ENCODE assay signal across 28 cellular contexts in the genomic region with DNA sequence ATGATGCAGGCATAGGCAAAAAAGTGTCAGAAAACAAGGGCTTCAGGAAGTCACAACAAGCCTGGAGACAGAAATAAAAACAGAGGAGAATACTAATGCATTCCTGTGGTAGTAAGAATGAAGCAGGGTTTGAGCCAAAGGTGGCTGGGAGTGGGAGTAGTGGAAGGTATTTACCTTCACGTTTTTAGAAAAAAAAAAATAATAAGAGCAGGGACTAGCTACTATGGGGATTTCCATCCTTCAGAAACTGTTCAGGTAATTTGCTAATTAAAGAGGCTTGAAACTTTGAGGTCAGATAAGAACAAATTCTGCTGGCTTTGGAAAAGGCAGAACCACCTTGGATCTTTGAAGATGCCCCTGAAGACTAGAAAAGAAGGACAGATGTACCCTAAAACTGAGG. TPM values are rescaled to one million over a fixed set of nuclear protein-coding genes. Genes with fewer than 3 reads are reported as not detected.
DNase-seq lines count a peak whose midpoint lies in the region; ATAC-seq and TF ChIP-seq lines count a peak whose summit lies in the region.
"Had no signal": no experiment of that assay in that cellular context is flagged by ENCODE, and none has a peak within 500 bp of the region (broad histone marks: within the 10 kb centered on the region; RNA-seq: fewer than 3 reads in every experiment).

No MANE protein-coding gene starts in this region.

- intact Hi-C loops in PC-3 (cut with micrococcal nuclease) = no loop called here
- intact Hi-C loops in dendritic cell treated with granulocyte-macrophage colony-stimulating factor and Interleukin-4, amounts not matched to agents 40 ng/mL and 50 ng/mL, for 4 days (cut with micrococcal nuclease) = no loop called here

- H3K79me2 ChIP-seq in PC-3 (ENCODE audit: low read length) = no peaks in the 10 kb centered on the region
- H3K79me2 ChIP-seq: hepatocyte had no signal

- peak overlapping the region; percentile 7; the same call in 1 of the 2 replicates for H3K4me2 ChIP-seq in PC-3 (ENCODE audit: low read length)
- H3K4me2 ChIP-seq: A549, hepatocyte had no signal

- H3K4me3 Mint-ChIP-seq in activated T-cell treated with anti-CD3 and anti-CD28 coated beads, Interleukin-2, amount 50 U/mL, for 72 hours = peak overlapping the region in 1 of 2 donors; percentile 43
- H3K4me3 Mint-ChIP-seq in dendritic cell treated with granulocyte-macrophage colony-stimulating factor and Interleukin-4, amounts not matched to agents 40 ng/mL and 50 ng/mL, for 4 days = peak overlapping the region; percentile 53
- H3K4me3 Mint-ChIP-seq in stimulated activated effector memory CD8-positive, alpha-beta T cell treated with anti-CD3 and anti-CD28 coated beads, Interleukin-12 subunit alpha, Interleukin-12 subunit beta, amount 100 ng/mL, for 72 hours = no peak overlapping the region

- H3K36me3 ChIP-seq in PC-3 (ENCODE audit: low read depth, low read length) = no peaks in the 10 kb centered on the region
- H3K36me3 ChIP-seq: adrenal gland had no signal

- no peaks in the 10 kb centered on the region for H4K20me1 ChIP-seq in PC-3 (ENCODE audit: low read length)

- CTCF ChIA-PET in PC-3 (lab: Charles Lee) = no interaction called here

- ATAC-seq in activated T-cell treated with anti-CD3 and anti-CD28 coated beads, Interleukin-2, amount 50 U/mL, for 72 hours (replicated peaks in 1 of 2) = no peak
- no peak for ATAC-seq in PC-3
- no peak for ATAC-seq in stimulated activated effector memory CD8-positive, alpha-beta T cell treated with anti-CD3 and anti-CD28 coated beads, Interleukin-12 subunit alpha, Interleukin-12 subunit beta, amount 100 ng/mL, for 72 hours
- ATAC-seq in HG03139 (IDR thresholded peaks at IDR 0.05; ENCODE audit: unreplicated experiment) = no peak
- ATAC-seq: A549, foreskin keratinocyte, Right ventricle myocardium inferior had no signal

- no peaks in the 10 kb centered on the region for H3K9me3 ChIP-seq in PC-3 (ENCODE audit: low read length)
- H3K9me3 ChIP-seq: A549, adrenal gland, testis had no signal

- no peak overlapping the region for H2AFZ ChIP-seq in PC-3 (ENCODE audit: low read length)
- H2AFZ ChIP-seq: GM23248, hepatocyte had no signal

- no peaks in the 10 kb centered on the region for H3K27me3 ChIP-seq in PC-3 (ENCODE audit: low read length)
- H3K27me3 ChIP-seq: adrenal gland, foreskin keratinocyte, hepatocyte, testis had no signal

- no peaks in the 10 kb centered on the region for H3K36me3 Mint-ChIP-seq in activated T-cell treated with anti-CD3 and anti-CD28 coated beads, Interleukin-2, amount 50 U/mL, for 72 hours (ENCODE audit: insufficient read depth in 2 of 2)
- no peaks in the 10 kb centered on the region for H3K36me3 Mint-ChIP-seq in dendritic cell treated with granulocyte-macrophage colony-stimulating factor and Interleukin-4, amounts not matched to agents 40 ng/mL and 50 ng/mL, for 4 days (ENCODE audit: low read depth)
- no peaks in the 10 kb centered on the region for H3K36me3 Mint-ChIP-seq in stimulated activated effector memory CD8-positive, alpha-beta T cell treated with anti-CD3 and anti-CD28 coated beads, Interleukin-12 subunit alpha, Interleukin-12 subunit beta, amount 100 ng/mL, for 72 hours

- no peaks in the 10 kb centered on the region for H3K9me3 Mint-ChIP-seq in activated T-cell treated with anti-CD3 and anti-CD28 coated beads, Interleukin-2, amount 50 U/mL, for 72 hours
- no peaks in the 10 kb centered on the region for H3K9me3 Mint-ChIP-seq in dendritic cell treated with granulocyte-macrophage colony-stimulating factor and Interleukin-4, amounts not matched to agents 40 ng/mL and 50 ng/mL, for 4 days
- no peaks in the 10 kb centered on the region for H3K9me3 Mint-ChIP-seq in stimulated activated effector memory CD8-positive, alpha-beta T cell treated with anti-CD3 and anti-CD28 coated beads, Interleukin-12 subunit alpha, Interleukin-12 subunit beta, amount 100 ng/mL, for 72 hours

- TF ChIP-seq CTCF in PC-3 (conservative IDR thresholded peaks at IDR 0.05; ENCODE audit: low read depth, low read length) = no peak

- POLR2A ChIA-PET in PC-3 (lab: Charles Lee; ENCODE audit: unreplicated experiment) = no interaction called here

- no peak overlapping the region for H3K4me3 ChIP-seq in PC-3 (ENCODE audit: low read length)
- H3K4me3 ChIP-seq: A549, adrenal gland, GM23248, hepatocyte, lung, testis had no signal

- no peak overlapping the region for H3K9ac ChIP-seq in PC-3 (ENCODE audit: low read length)
- H3K9ac ChIP-seq: GM23248 had no signal

- peak overlapping the region; percentile 68 for H3K27ac Mint-ChIP-seq in activated T-cell treated with anti-CD3 and anti-CD28 coated beads, Interleukin-2, amount 50 U/mL, for 72 hours
- peak overlapping the region; percentile 89 for H3K27ac Mint-ChIP-seq in dendritic cell treated with granulocyte-macrophage colony-stimulating factor and Interleukin-4, amounts not matched to agents 40 ng/mL and 50 ng/mL, for 4 days
- H3K27ac Mint-ChIP-seq in stimulated activated effector memory CD8-positive, alpha-beta T cell treated with anti-CD3 and anti-CD28 coated beads, Interleukin-12 subunit alpha, Interleukin-12 subunit beta, amount 100 ng/mL, for 72 hours = peak overlapping the region; percentile 29

- peaks cover 20% of the 10 kb centered on the region for H3K27me3 Mint-ChIP-seq in activated T-cell treated with anti-CD3 and anti-CD28 coated beads, Interleukin-2, amount 50 U/mL, for 72 hours (ENCODE audit: low read depth)
- peaks cover 3% of the 10 kb centered on the region for H3K27me3 Mint-ChIP-seq in dendritic cell treated with granulocyte-macrophage colony-stimulating factor and Interleukin-4, amounts not matched to agents 40 ng/mL and 50 ng/mL, for 4 days

- no peak overlapping the region for H3K27ac ChIP-seq in PC-3 (ENCODE audit: low read length)
- H3K27ac ChIP-seq: A549, dorsolateral prefrontal cortex, foreskin keratinocyte, GM23248, hepatocyte, testis had no signal

- H3K9me2 ChIP-seq in PC-3 (replicated peaks; ENCODE audit: low read length) = no peaks in the 10 kb centered on the region

- no peaks in the 10 kb centered on the region for H3F3A ChIP-seq in PC-3 (ENCODE audit: low read length, unreplicated experiment)

- peaks cover 29% of the 10 kb centered on the region for H3K4me1 Mint-ChIP-seq in activated T-cell treated with anti-CD3 and anti-CD28 coated beads, Interleukin-2, amount 50 U/mL, for 72 hours (ENCODE audit: low read depth)
- H3K4me1 Mint-ChIP-seq in dendritic cell treated with granulocyte-macrophage colony-stimulating factor and Interleukin-4, amounts not matched to agents 40 ng/mL and 50 ng/mL, for 4 days (ENCODE audit: low read depth) = peaks cover 64% of the 10 kb centered on the region
- H3K4me1 Mint-ChIP-seq in stimulated activated effector memory CD8-positive, alpha-beta T cell treated with anti-CD3 and anti-CD28 coated beads, Interleukin-12 subunit alpha, Interleukin-12 subunit beta, amount 100 ng/mL, for 72 hours = peaks cover 29% of the 10 kb centered on the region

- H3K4me1 ChIP-seq in PC-3 (ENCODE audit: insufficient read depth, low read length) = peaks cover 45% of the 10 kb centered on the region
- H3K4me1 ChIP-seq: A549, testis had no signal

- no peak for DNase-seq in activated T-cell treated with anti-CD3 and anti-CD28 coated beads, Interleukin-2, amount 50 U/mL, for 72 hours
- DNase-seq in activated T-cell treated with anti-CD3 and anti-CD28 coated beads for 4 hours = no peak
- no peak for DNase-seq in PC-3
- peak in 1 of 2 donors; percentile 2 for DNase-seq in stimulated activated effector memory CD8-positive, alpha-beta T cell treated with anti-CD3 and anti-CD28 coated beads, Interleukin-12 subunit alpha, Interleukin-12 subunit beta, amount 100 ng/mL, for 72 hours (ENCODE audit: low spot score in 2 of 2)
- no peak for DNase-seq in LoVo (ENCODE audit: low spot score)
- no peak for DNase-seq in 8988T
- DNase-seq: activated CD4-positive, alpha-beta T cell treated with anti-CD3 and anti-CD28 coated beads for 4 hours; activated effector memory CD4-positive, alpha-beta T cell treated with anti-CD3 and anti-CD28 coated beads, Interleukin-2, amount 50 U/mL, for 16 hours; caudate nucleus; dorsolateral prefrontal cortex; erythroblast; foreskin keratinocyte; GM23248; KG1; NCI-H1105; NCI-H524; stimulated activated CD4-positive, alpha-beta T cell treated with anti-CD3 and anti-CD28 coated beads, Interleukin-15, amount 100 ng/mL, for 24 hours; testis had no signal

- BruUV-seq in PC-3 (replicated peaks; lab: Mats Ljungman, UMichigan) = no TSS peak

RNA-seq across cellular contexts. Expression of a gene that starts 18.5 kb away (rescaled TPM):
- total RNA-seq in activated T-cell treated with anti-CD3 and anti-CD28 coated beads, Interleukin-2, amount 50 U/mL, for 72 hours = under 1 TPM; 0.28 to 0.31 TPM
- total RNA-seq in PC-3 (2014; rRNA removed) = 4.8 and 5.6 TPM in 2 replicates
- total RNA-seq: foreskin keratinocyte, G401, GM23248, myocyte, omental fat pad had no signal

RNA-seq across cellular contexts. Expression of a gene that starts 51.6 kb away (rescaled TPM):
- total RNA-seq in activated T-cell treated with anti-CD3 and anti-CD28 coated beads, Interleukin-2, amount 50 U/mL, for 72 hours = 1 to 10 TPM; 2.4 to 2.5 TPM
- total RNA-seq in PC-3 (2014; rRNA removed) = 0.07 TPM in 1 of 2 replicates, not detected in the other
- total RNA-seq: G401, GM23248, hepatocyte, myocyte had no signal

Comparison
In these comparisons a context has a peak if more than half of its experiments do, and no peak if none do; other contexts are left out.
1. H3K27ac Mint-ChIP-seq: peak in every context shown above with its lines; median percentile 89 in dendritic cell treated with granulocyte-macrophage colony-stimulating factor and Interleukin-4, amounts not matched to agents 40 ng/mL and 50 ng/mL, for 4 days; 68 in activated T-cell treated with anti-CD3 and anti-CD28 coated beads, Interleukin-2, amount 50 U/mL, for 72 hours; 29 in stimulated activated effector memory CD8-positive, alpha-beta T cell treated with anti-CD3 and anti-CD28 coated beads, Interleukin-12 subunit alpha, Interleukin-12 subunit beta, amount 100 ng/mL, for 72 hours.